Comparison of ENCODE assay signal across 24 cellular contexts in the genomic region with DNA sequence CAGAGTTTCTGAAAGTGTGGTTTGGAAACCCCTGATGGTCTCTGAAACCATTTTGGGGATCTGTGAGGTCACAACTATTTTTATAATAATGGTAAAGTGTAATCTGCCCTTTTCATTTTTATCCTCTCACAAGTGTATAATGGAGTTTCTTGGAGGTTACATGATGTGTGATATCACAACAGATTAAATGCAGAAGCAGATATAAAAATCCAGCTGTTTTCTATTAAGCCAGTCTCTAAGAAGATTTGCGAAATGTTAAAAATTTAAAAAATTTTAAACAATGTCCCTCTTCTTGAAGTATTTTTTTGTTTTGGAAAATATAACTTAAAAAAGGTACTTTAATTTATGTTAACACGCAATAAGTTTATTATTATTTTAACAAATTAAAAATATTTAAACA.
"Had no signal": no experiment of that assay in that cellular context is flagged by ENCODE, and none has a peak within 500 bp of the region (broad histone marks: within the 10 kb centered on the region; RNA-seq: fewer than 3 reads in every experiment).

No MANE protein-coding gene starts in this region.

- H3K4me1 ChIP-seq: ascending aorta, body of pancreas had no signal

- H3K27me3 Mint-ChIP-seq: activated naive CD4-positive, alpha-beta T cell treated with anti-CD3 and anti-CD28 coated beads, Interleukin-2, amount 50 U/mL, for 24 hours had no signal

- H3K4me3 ChIP-seq: ascending aorta, body of pancreas, PC-9 had no signal

- H3K9me3 Mint-ChIP-seq: activated naive CD4-positive, alpha-beta T cell treated with anti-CD3 and anti-CD28 coated beads, Interleukin-2, amount 50 U/mL, for 24 hours; WTC11 had no signal

- H3K4me1 Mint-ChIP-seq: activated naive CD4-positive, alpha-beta T cell treated with anti-CD3 and anti-CD28 coated beads, Interleukin-2, amount 50 U/mL, for 24 hours had no signal

- H3K9ac ChIP-seq: SK-N-SH had no signal

- H3K27me3 ChIP-seq: ascending aorta, body of pancreas had no signal

- H3K27ac Mint-ChIP-seq: activated CD8-positive, alpha-beta T cell treated with anti-CD3 and anti-CD28 coated beads, Interleukin-2, amount 10 ng/mL, durations not matched to agents 7 days and 5 days; activated naive CD4-positive, alpha-beta T cell treated with anti-CD3 and anti-CD28 coated beads, Interleukin-2, amount 50 U/mL, for 24 hours had no signal

- ATAC-seq: activated CD8-positive, alpha-beta T cell treated with anti-CD3 and anti-CD28 coated beads, Interleukin-2, amount 10 ng/mL, durations not matched to agents 7 days and 5 days; body of pancreas; Right ventricle myocardium inferior; WTC11 had no signal

- DNase-seq: activated CD4-positive, alpha-beta T cell treated with anti-CD3 and anti-CD28 coated beads for 48 hours; activated CD4-positive, alpha-beta T cell treated with anti-CD3 and anti-CD28 coated beads, Interleukin-2, amount 50 U/mL, for 4 hours; activated CD4-positive, CD25-positive, alpha-beta regulatory T cell treated with anti-CD3 and anti-CD28 coated beads, Interleukin-2, amount 50 U/mL, for 72 hours; activated CD8-positive, alpha-beta memory T cell treated with anti-CD3 and anti-CD28 coated beads, Interleukin-2, amount 50 U/mL, for 48 hours; activated CD8-positive, alpha-beta T cell treated with anti-CD3 and anti-CD28 coated beads, Interleukin-2, amount 10 ng/mL, durations not matched to agents 7 days and 5 days; activated naive CD4-positive, alpha-beta T cell; activated T-cell treated with anti-CD3 and anti-CD28 coated beads, Interleukin-2, amount 50 U/mL, for 1 hour; amniotic stem cell; body of pancreas; central memory CD4-positive, alpha-beta T cell; Karpas-422; NCI-H1105 treated with DMSO at 0.1 percent for 48 hours; NCI-H1436 treated with DMSO at 0.1 percent for 48 hours; NCI-H187; NCI-H446; NCI-H524; PC-9; RPMI8226; SK-N-SH; T-helper 1 cell had no signal

- H3K27ac ChIP-seq: ascending aorta, body of pancreas, PC-9 had no signal

- H3K4me3 Mint-ChIP-seq: activated CD8-positive, alpha-beta T cell treated with anti-CD3 and anti-CD28 coated beads, Interleukin-2, amount 10 ng/mL, durations not matched to agents 7 days and 5 days; activated naive CD4-positive, alpha-beta T cell treated with anti-CD3 and anti-CD28 coated beads, Interleukin-2, amount 50 U/mL, for 24 hours; WTC11 had no signal

- H3K9me3 ChIP-seq: ascending aorta, body of pancreas, SK-N-SH had no signal
